Comparison of ENCODE assay signal across 8 cellular contexts in the genomic region with DNA sequence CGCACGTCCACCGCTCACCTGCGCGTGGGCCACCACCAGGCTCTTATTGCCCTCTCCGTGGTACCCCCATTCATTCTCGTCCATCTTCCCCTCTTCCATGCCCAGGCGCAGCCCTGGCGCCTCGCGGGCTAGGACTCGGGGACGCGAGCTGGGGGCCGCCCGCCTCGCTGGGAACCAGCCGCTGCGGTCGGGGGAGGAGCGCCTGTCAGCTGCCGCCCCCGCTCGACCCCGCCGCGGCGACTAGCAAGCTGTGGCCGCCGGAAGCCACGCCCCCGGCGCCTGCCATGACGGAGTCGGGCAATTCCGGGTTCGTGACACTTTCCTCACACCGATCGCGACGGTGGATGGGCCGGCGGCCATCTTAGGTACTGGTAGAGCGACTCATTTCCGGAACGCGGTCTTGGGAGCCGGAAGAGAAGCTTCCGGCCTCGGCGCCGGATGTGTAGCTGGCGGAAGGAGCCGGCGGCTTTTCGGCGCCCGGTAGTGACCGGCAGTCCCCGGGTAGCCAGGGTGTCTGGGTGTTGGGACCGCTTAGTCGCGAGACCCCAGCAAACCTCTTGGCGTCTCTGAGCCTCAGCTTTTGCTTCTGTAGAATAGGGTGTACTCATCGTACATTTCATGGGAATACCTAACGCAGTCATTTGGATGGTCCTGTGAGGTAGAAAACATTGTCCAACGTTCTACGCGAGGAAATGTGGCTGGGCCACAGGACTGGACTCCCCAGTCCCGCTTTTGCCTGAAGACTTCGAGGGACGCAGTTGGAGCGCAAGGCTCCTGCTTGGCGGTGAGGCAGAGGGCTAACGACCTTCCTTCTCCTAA. TPM values are rescaled to one million over a fixed set of nuclear protein-coding genes. Genes with fewer than 3 reads are reported as not detected.
DNase-seq lines count a peak whose midpoint lies in the region; ATAC-seq and TF ChIP-seq lines count a peak whose summit lies in the region.

A gene with protein sequence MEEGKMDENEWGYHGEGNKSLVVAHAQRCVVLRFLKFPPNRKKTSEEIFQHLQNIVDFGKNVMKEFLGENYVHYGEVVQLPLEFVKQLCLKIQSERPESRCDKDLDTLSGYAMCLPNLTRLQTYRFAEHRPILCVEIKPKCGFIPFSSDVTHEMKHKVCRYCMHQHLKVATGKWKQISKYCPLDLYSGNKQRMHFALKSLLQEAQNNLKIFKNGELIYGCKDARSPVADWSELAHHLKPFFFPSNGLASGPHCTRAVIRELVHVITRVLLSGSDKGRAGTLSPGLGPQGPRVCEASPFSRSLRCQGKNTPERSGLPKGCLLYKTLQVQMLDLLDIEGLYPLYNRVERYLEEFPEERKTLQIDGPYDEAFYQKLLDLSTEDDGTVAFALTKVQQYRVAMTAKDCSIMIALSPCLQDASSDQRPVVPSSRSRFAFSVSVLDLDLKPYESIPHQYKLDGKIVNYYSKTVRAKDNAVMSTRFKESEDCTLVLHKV (minus strand): TSS at position 242 of the 819 bp plus-strand sequence. CDS start 143 bp downstream, at position 99.

- POLR2A ChIA-PET in BJ (lab: Charles Lee): interaction anchor here (0.7 kb wide), 1 partner anchor 570 kb away, joined by 16 read pairs; no protein-coding TSS in a partner anchor

- DNase-seq in BJ (ENCODE audit: low read depth) (peak; percentile 93), GM19240 (ENCODE audit: insufficient read length, low spot score) (peak; percentile 99), NCI-H524 (lab: John Stamatoyannopoulos, UW) (peak; percentile 98 to 100), choroid plexus epithelial cell (ENCODE audit: low read depth) (peak; percentile 99), kidney epithelial cell (ENCODE audit: low read depth) (peak; percentile 95)
- DNase-seq in activated CD4-positive, alpha-beta T cell treated with anti-CD3 and anti-CD28 coated beads for 4 hours: peak; percentile 97 to 98
- DNase-seq in stimulated activated CD4-positive, alpha-beta T cell treated with anti-CD3 and anti-CD28 coated beads, Interleukin-15, amount 100 ng/mL, for 24 hours: peak; percentile 99

- H3K4me3 ChIP-seq in BJ (ENCODE audit: low read depth, low read length) (peak within 1 kb of the TSS; percentile 87), choroid plexus epithelial cell (ENCODE audit: low read depth, low read length) (peak within 1 kb of the TSS; percentile 94), kidney epithelial cell (ENCODE audit: low read depth, low read length) (peak within 1 kb of the TSS; percentile 97)

- TF ChIP-seq CTCF in BJ (IDR thresholded peaks at IDR 0.05; ENCODE audit: insufficient read depth, low read depth, low read length) (no peak), choroid plexus epithelial cell (conservative IDR thresholded peaks at IDR 0.05; ENCODE audit: low read depth, low read length) (no peak), kidney epithelial cell (IDR thresholded peaks at IDR 0.05; ENCODE audit: insufficient read depth, low read length, poor library complexity, severe bottlenecking) (no peak)

- H3K27me3 ChIP-seq in BJ (ENCODE audit: control insufficient read depth, insufficient read depth, low read length) (no peaks in the 10 kb centered on the region), kidney epithelial cell (ENCODE audit: control insufficient read depth, insufficient read depth, low read length) (no peaks in the 10 kb centered on the region)

- CTCF ChIA-PET in BJ (lab: Yijun Ruan, JAX): interaction anchor here (0.7 to 1.3 kb wide), 5 partner anchors 8 to 121 kb away, joined by 3 to 4 read pairs (median 3); no protein-coding TSS in a partner anchor

- peak; percentile 84 for ATAC-seq in HG03457 (IDR thresholded peaks at IDR 0.05; ENCODE audit: unreplicated experiment)

- H3K36me3 ChIP-seq in BJ (ENCODE audit: control insufficient read depth, insufficient read depth, low read length): peaks cover 2% of the 10 kb centered on the region; the same call in 1 of the 2 replicates
- peaks cover 2% of the 10 kb centered on the region for H3K36me3 ChIP-seq in kidney epithelial cell (ENCODE audit: control insufficient read depth, insufficient read depth, low read length)

RNA-seq across cellular contexts. Expression of the gene that starts here (rescaled TPM):
- 15.7 and 16.2 TPM in 2 replicates for polyA plus RNA-seq in BJ (2011; rRNA removed)
- 16.4 and 20.5 TPM in 2 replicates for polyA minus RNA-seq in BJ (2011; rRNA and poly(A)+ RNA removed)
- total RNA-seq in kidney epithelial cell: 8.5 and 14.4 TPM in 2 replicates

Comparison
In these comparisons a context has a peak if more than half of its experiments do, and no peak if none do; other contexts are left out.
1. Peak in every context shown above with its lines: DNase-seq, ATAC-seq and H3K4me3 ChIP-seq.